In the genomic region with DNA sequence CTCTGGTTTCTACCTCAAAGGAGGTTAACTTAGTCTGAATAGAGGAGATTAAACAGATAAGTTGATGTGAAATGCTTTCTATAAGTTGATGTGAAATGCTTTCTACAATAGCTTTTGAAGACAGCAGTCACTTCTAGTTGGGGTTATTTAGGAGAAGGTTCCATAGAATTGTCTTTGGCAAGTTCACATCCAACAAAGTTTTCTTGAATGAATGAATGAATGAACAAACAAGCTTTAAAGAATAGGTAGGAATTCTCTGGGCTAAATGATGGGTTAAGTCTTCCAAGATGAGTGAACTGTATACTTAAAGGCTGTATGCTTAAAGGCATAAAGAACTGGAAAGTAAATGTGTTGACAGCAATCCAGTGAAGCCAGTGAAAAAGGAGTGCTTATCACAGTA, we compare ENCODE assay signal across 9 cellular contexts. TPM values are rescaled to one million over a fixed set of nuclear protein-coding genes. Genes with fewer than 3 reads are reported as not detected.
DNase-seq lines count a peak whose midpoint lies in the region; ATAC-seq, FAIRE-seq and TF ChIP-seq lines count a peak whose summit lies in the region.
"Had no signal": no experiment of that assay in that cellular context is flagged by ENCODE, and none has a peak within 500 bp of the region (broad histone marks: within the 10 kb centered on the region; RNA-seq: fewer than 3 reads in every experiment).

No MANE protein-coding gene starts in this region.

- H3K79me2 ChIP-seq in GM12878 (ENCODE audit: control insufficient read depth, insufficient read depth, low read length): peaks cover 54% of the 10 kb centered on the region

- H3K79me1 ChIP-seq in IMR-90 (ENCODE audit: low read depth in 1 of 2, low read length in 2 of 2): peaks cover 1 to 31% of the 10 kb centered on the region in 2 experiments; a peak in 3 of 4 replicates

- peak overlapping the region; percentile 85 to 97 (median 91) for H3K4me2 ChIP-seq in BLaER1 treated with 17β-estradiol and CSF1 and Interleukin-3, amounts not matched to agents 10 nM and 100 nM
- peak overlapping the region; percentile 76 for H3K4me2 ChIP-seq in IMR-90 (ENCODE audit: low read depth, low read length)
- H3K4me2 ChIP-seq in GM12878 (ENCODE audit: control insufficient read depth, insufficient read depth): peak overlapping the region; percentile 87

- H2BK5ac ChIP-seq in IMR-90 (ENCODE audit: low read depth, low read length, poor library complexity, severe bottlenecking): no peak overlapping the region

- BruUV-seq in IMR-90 (replicated peaks; lab: Mats Ljungman, UMichigan): no TSS peak
- BruUV-seq in GM12878 (replicated peaks; lab: Mats Ljungman, UMichigan): no TSS peak

- no peak for DNase-seq in IMR-90
- no peak for DNase-seq in GM12878 (ENCODE audit: low read depth, low spot score)
- DNase-seq in HuH-7 (ENCODE audit: low spot score): no peak
- DNase-seq in NCI-H2081 treated with DMSO at 0.1 percent for 48 hours (lab: John Stamatoyannopoulos, UW): no peak
- no peak for DNase-seq in medulla oblongata (ENCODE audit: extremely low spot score)
- no peak for DNase-seq in NK-92 (lab: John Stamatoyannopoulos, UW; ENCODE audit: unreplicated experiment)
- DNase-seq: trophoblast cell had no signal

- H3K9me1 ChIP-seq in IMR-90 (ENCODE audit: insufficient read depth, low read length): peaks cover 2% of the 10 kb centered on the region; the same call in 1 of the 2 replicates

- ATAC-seq in IMR-90 (ENCODE audit: low read depth): no peak
- no peak for ATAC-seq in GM12878

- H4K8ac ChIP-seq in IMR-90 (ENCODE audit: low read depth in 2 of 2, low read length in 2 of 2): no peak overlapping the region

- RAD21 ChIA-PET in GM12878 (lab: Charles Lee; ENCODE audit: unreplicated experiment): interaction anchor here (1.2 to 2.4 kb wide), 5 partner anchors 19 to 646 kb away, joined by 4 to 12 read pairs (median 8); partner anchors contain the start of genes GLRX2, RO60 and UCHL5

- no peak overlapping the region for H3K56ac ChIP-seq in IMR-90 (ENCODE audit: extremely low read depth, insufficient read depth, low read length)

- H3K36me3 ChIP-seq in BLaER1 treated with 17β-estradiol and CSF1 and Interleukin-3, amounts not matched to agents 10 nM and 100 nM: peaks cover 28 to 46% (median 39%) of the 10 kb centered on the region in 11 experiments
- H3K36me3 ChIP-seq in IMR-90 (ENCODE audit: control insufficient read depth, insufficient read depth, low read length) (peaks cover 18% of the 10 kb centered on the region), GM12878 (ENCODE audit: control insufficient read depth in 2 of 2, insufficient read depth in 2 of 2, low read length in 1 of 2) (peaks cover 0 to 11% of the 10 kb centered on the region in 2 experiments; a peak in 1 of 4 replicates), muscle layer of duodenum (ENCODE audit: control insufficient read depth in 1 of 2, insufficient read depth in 2 of 2, low read length in 2 of 2) (peaks cover 4 to 13% of the 10 kb centered on the region in 2 donors)

- no peaks in the 10 kb centered on the region for H3K9me3 ChIP-seq in BLaER1 treated with 17β-estradiol and CSF1 and Interleukin-3, amounts not matched to agents 10 nM and 100 nM (replicated peaks in 1 of 11)
- H3K9me3 ChIP-seq in IMR-90 (ENCODE audit: control insufficient read depth, insufficient read depth, low read length) (no peaks in the 10 kb centered on the region), GM12878 (replicated peaks; ENCODE audit: control insufficient read depth, insufficient read depth, low read length) (no peaks in the 10 kb centered on the region), muscle layer of duodenum (ENCODE audit: control insufficient read depth in 1 of 2, low read length in 2 of 2) (no peaks in the 10 kb centered on the region)

- 0 out of 22 replicates have a peak overlapping the region, but pooled peaks of 1 of the 11 experiments have one; percentile 99 for H3K27ac ChIP-seq in BLaER1 treated with 17β-estradiol and CSF1 and Interleukin-3, amounts not matched to agents 10 nM and 100 nM
- H3K27ac ChIP-seq in IMR-90 (ENCODE audit: insufficient read depth, low read length) (no peak overlapping the region), GM12878 (ENCODE audit: control insufficient read depth, insufficient read depth) (peak overlapping the region; percentile 33; the same call in 1 of the 2 replicates), muscle layer of duodenum (ENCODE audit: low read length) (no peak overlapping the region)

- no peak overlapping the region for H3K18ac ChIP-seq in IMR-90 (ENCODE audit: low read depth, low read length)

- TF ChIP-seq RAD21 in IMR-90 (IDR thresholded peaks at IDR 0.05; ENCODE audit: low read length) (no peak), GM12878 (IDR thresholded peaks at IDR 0.05; ENCODE audit: insufficient read depth, low read depth, low read length) (no peak)

- no peak for FAIRE-seq in GM12878 (lab: Jason Lieb, UNC)

- H2BK20ac ChIP-seq in IMR-90 (ENCODE audit: low read depth, low read length): no peak overlapping the region

- in situ Hi-C loops in IMR-90 (cut with MboI; ENCODE audit: low sequenced_read_pairs): no loop called here
- in situ Hi-C loops in GM12878 (cut with MboI): loop anchor here (10.0 kb wide), 1 partner anchor 309 kb away; no protein-coding TSS in a partner anchor

- TF ChIP-seq CTCF in IMR-90 (conservative IDR thresholded peaks at IDR 0.05; ENCODE audit: low read depth, low read length) (no peak), GM12878 (IDR thresholded peaks at IDR 0.05 in 2 of 3, conservative IDR thresholded peaks at IDR 0.05 in 1 of 3; ENCODE audit: control insufficient read depth in 2 of 3, extremely low read depth in 1 of 3, insufficient read depth in 1 of 3, low read depth in 3 of 3, low read length in 3 of 3) (no peak)

- H3K4ac ChIP-seq in IMR-90 (ENCODE audit: low read depth, low read length): no peak overlapping the region

- H4K91ac ChIP-seq in IMR-90 (ENCODE audit: insufficient read depth, low read depth, low read length): no peak overlapping the region

- peaks cover 17 to 35% (median 22%) of the 10 kb centered on the region in 10 experiments for H3K4me1 ChIP-seq in BLaER1 treated with 17β-estradiol and CSF1 and Interleukin-3, amounts not matched to agents 10 nM and 100 nM
- no peaks in the 10 kb centered on the region for H3K4me1 ChIP-seq in IMR-90 (ENCODE audit: control insufficient read depth, insufficient read depth, low read length)
- H3K4me1 ChIP-seq in GM12878 (ENCODE audit: control insufficient read depth, insufficient read depth, low read length): no peaks in the 10 kb centered on the region; the same call in 1 of the 2 replicates
- peaks cover 0 to 34% of the 10 kb centered on the region in 2 donors for H3K4me1 ChIP-seq in muscle layer of duodenum (ENCODE audit: control insufficient read depth in 1 of 2, insufficient read depth in 2 of 2, low read length in 2 of 2)

- CTCF ChIA-PET in IMR-90 (lab: Yijun Ruan, JAX): interaction anchor here (0.7 kb wide), 1 partner anchor 510 kb away, joined by 6 read pairs; no protein-coding TSS in a partner anchor
- CTCF ChIA-PET in GM12878 (lab: Yijun Ruan, JAX): interaction anchor here (0.9 to 3.1 kb wide), 16 partner anchors 19 to 650 kb away, joined by 3 to 14 read pairs (median 5); partner anchors contain the start of genes RO60 and UCHL5

- intact Hi-C loops in IMR-90 (cut with micrococcal nuclease) (loop anchor here (5.0 kb wide), 3 partner anchors 316 to 1254 kb away; partner anchors contain the start of gene RGS2), GM12878 (cut with micrococcal nuclease; ENCODE audit: unreplicated experiment) (loop anchor here (2.0 to 5.0 kb wide), 4 partner anchors 57 to 546 kb away; partner anchors contain the start of genes RGS1, RO60 and UCHL5)

- peak overlapping the region; percentile 63; the same call in 1 of the 2 replicates for H3K23ac ChIP-seq in IMR-90 (ENCODE audit: low read depth, low read length)

- no peak overlapping the region for H4K5ac ChIP-seq in IMR-90 (ENCODE audit: low read depth, low read length)

- H3K14ac ChIP-seq in IMR-90 (replicated peaks; ENCODE audit: low read depth, low read length): no peak overlapping the region

- no peak overlapping the region for H2AK9ac ChIP-seq in IMR-90 (replicated peaks; ENCODE audit: low read depth, low read length, poor library complexity)

- SMC1A ChIA-PET in GM12878 (lab: Charles Lee; ENCODE audit: uncharacterized antibody, unreplicated experiment): interaction anchor here (1.0 to 2.2 kb wide), 7 partner anchors 14 to 317 kb away, joined by 3 to 7 read pairs (median 4); partner anchors contain the start of gene GLRX2

- no peaks in the 10 kb centered on the region for H3K27me3 ChIP-seq in BLaER1 treated with 17β-estradiol and CSF1 and Interleukin-3, amounts not matched to agents 10 nM and 100 nM
- H3K27me3 ChIP-seq in IMR-90 (ENCODE audit: control insufficient read depth, insufficient read depth, low read length) (no peaks in the 10 kb centered on the region), GM12878 (replicated peaks in 1 of 2; ENCODE audit: control insufficient read depth in 2 of 2, insufficient read depth in 2 of 2, low read length in 1 of 2) (no peaks in the 10 kb centered on the region), muscle layer of duodenum (ENCODE audit: low read depth, low read length) (no peaks in the 10 kb centered on the region)

- peak overlapping the region; percentile 74 to 92 (median 82); a peak in 17 of 20 replicates for H3K4me3 ChIP-seq in BLaER1 treated with 17β-estradiol and CSF1 and Interleukin-3, amounts not matched to agents 10 nM and 100 nM
- 0 out of 2 replicates have a peak overlapping the region, but pooled peaks have one; percentile 10 for H3K4me3 ChIP-seq in IMR-90 (ENCODE audit: insufficient read depth, low read depth, low read length)
- H3K4me3 ChIP-seq in GM12878: peak overlapping the region; percentile 91
- H3K4me3 ChIP-seq in muscle layer of duodenum (ENCODE audit: low read depth in 1 of 2, low read length in 2 of 2): peak overlapping the region; percentile 72 to 93

- no peak overlapping the region for H2BK15ac ChIP-seq in IMR-90 (ENCODE audit: low read depth, low read length)

- no peak overlapping the region for H2AFZ ChIP-seq in IMR-90 (replicated peaks; ENCODE audit: low read length, poor library complexity)
- no peak overlapping the region for H2AFZ ChIP-seq in GM12878 (ENCODE audit: control insufficient read depth, low read depth, low read length)

- no peak overlapping the region for H2AK5ac ChIP-seq in IMR-90 (ENCODE audit: low read depth, low read length)

- H4K20me1 ChIP-seq in BLaER1 treated with 17β-estradiol and CSF1 and Interleukin-3, amounts not matched to agents 10 nM and 100 nM: peaks cover 28 to 65% (median 57%) of the 10 kb centered on the region in 11 experiments; a peak in 19 of 22 replicates
- peaks cover 21% of the 10 kb centered on the region for H4K20me1 ChIP-seq in IMR-90 (ENCODE audit: insufficient read depth, low read length)
- H4K20me1 ChIP-seq in GM12878 (ENCODE audit: control insufficient read depth, insufficient read depth): no peaks in the 10 kb centered on the region

- no peak overlapping the region for H2BK120ac ChIP-seq in IMR-90 (ENCODE audit: low read depth, low read length)

- TF ChIP-seq POLR2A in IMR-90 (IDR thresholded peaks at IDR 0.05; ENCODE audit: low read depth, low read length): no peak
- no peak for TF ChIP-seq POLR2A in GM12878 (IDR thresholded peaks at IDR 0.05; ENCODE audit: low read depth, low read length)

- TF ChIP-seq EP300 in GM12878 (IDR thresholded peaks at IDR 0.05; ENCODE audit: borderline replicate concordance in 1 of 2, control insufficient read depth in 1 of 2, low read depth in 2 of 2, low read length in 2 of 2): no peak

- peak overlapping the region in 3 of 11 experiments; percentile 28 to 97 (median 94); a peak in 5 of 22 replicates for H3K9ac ChIP-seq in BLaER1 treated with 17β-estradiol and CSF1 and Interleukin-3, amounts not matched to agents 10 nM and 100 nM
- no peak overlapping the region for H3K9ac ChIP-seq in IMR-90 (ENCODE audit: low read depth, low read length)
- peak overlapping the region; percentile 22 for H3K9ac ChIP-seq in GM12878 (ENCODE audit: control insufficient read depth, insufficient read depth, low read length)

- POLR2A ChIA-PET in IMR-90 (lab: Charles Lee; ENCODE audit: unreplicated experiment): no interaction called here
- POLR2A ChIA-PET in GM12878 (lab: Charles Lee): interaction anchor here (0.6 to 4.1 kb wide), 3 partner anchors 19 to 66 kb away, joined by 4 to 26 read pairs (median 19); partner anchors contain the start of genes GLRX2, RO60 and UCHL5

- dilution Hi-C loops in IMR-90 (cut with HindIII; ENCODE audit: low sequenced_read_pairs, unreplicated experiment): no loop called here

RNA-seq across cellular contexts. Expression of gene CDC73, which starts 1.9 kb away (rescaled TPM):
- total RNA-seq in IMR-90 (2012; rRNA removed) (29.6 and 44.7 TPM in 2 replicates), GM12878 (2014; rRNA removed) (10.6 and 11.1 TPM in 2 replicates), GM12878 (2014; rRNA removed; fragmentation: Illumina TruSeq; extraction: Trizol) (14.2 and 15.3 TPM in 2 replicates), GM12878 (2021) (34.5 and 42.8 TPM in 2 replicates)
- polyA plus RNA-seq in IMR-90 (2012; rRNA removed) (22.1 and 22.3 TPM in 2 replicates), GM12878 (2011; rRNA removed) (38.7 and 57.5 TPM in 2 replicates), GM12878 (2014; fragmentation: Illumina TruSeq; extraction: Trizol) (22.0 and 23.3 TPM in 2 replicates), GM12878 (2014; fragmentation: Nextera tagmentation; extraction: Ambion mirVana) (10 to 100 TPM; 21.0 to 21.3 TPM), GM12878 (2014; rRNA removed) (13.8 and 14.8 TPM in 2 replicates), GM12878 (2016; fragmentation: Nextera tagmentation; extraction: Ambion mirVana) (10 to 100 TPM; 37.5 to 43.4 TPM)
- polyA plus RNA-seq in IMR-90 (2012; cell fraction: cytosol; rRNA removed): 4.0 and 7.3 TPM in 2 replicates
- polyA plus RNA-seq in IMR-90 (2012; cell fraction: nucleus; rRNA removed; ENCODE audit: low replicate concordance): 1.1 and 9.4 TPM in 2 replicates
- total RNA-seq in GM12878 (2013; cell fraction: nucleolus; rRNA removed): 77.3 and 78.7 TPM in 2 replicates
- 16.1 TPM for polyA plus RNA-seq in GM12878 (2011; ENCODE audit: low read depth)
- 11.5 and 13.5 TPM in 2 replicates for polyA plus RNA-seq in GM12878 (2011; cell fraction: cytosol; rRNA removed)
- 15.3 and 15.4 TPM in 2 replicates for polyA plus RNA-seq in GM12878 (2011; cell fraction: nucleus; rRNA removed)
- 14.1 and 20.6 TPM in 2 replicates for polyA plus RNA-seq in GM12878 (2012)
- polyA minus RNA-seq in GM12878 (2011; rRNA and poly(A)+ RNA removed): 26.9 and 58.4 TPM in 2 replicates
- 18.4 and 20.0 TPM in 2 replicates for polyA minus RNA-seq in GM12878 (2011; cell fraction: cytosol; rRNA and poly(A)+ RNA removed)
- polyA minus RNA-seq in GM12878 (2011; cell fraction: nucleus; rRNA and poly(A)+ RNA removed): 27.7 and 52.1 TPM in 2 replicates

RNA-seq across cellular contexts. Expression of gene GLRX2, which starts 18.5 kb away (rescaled TPM):
- total RNA-seq in IMR-90 (2012; rRNA removed) (2.0 and 12.8 TPM in 2 replicates), GM12878 (2014; rRNA removed) (18.0 and 21.2 TPM in 2 replicates), GM12878 (2014; rRNA removed; fragmentation: Illumina TruSeq; extraction: Trizol) (15.2 and 16.5 TPM in 2 replicates), GM12878 (2021) (19.7 and 21.4 TPM in 2 replicates)
- polyA plus RNA-seq in IMR-90 (2012; rRNA removed) (13.7 and 15.9 TPM in 2 replicates), GM12878 (2011; rRNA removed) (16.7 and 33.4 TPM in 2 replicates), GM12878 (2014; fragmentation: Illumina TruSeq; extraction: Trizol) (15.5 and 19.5 TPM in 2 replicates), GM12878 (2014; fragmentation: Nextera tagmentation; extraction: Ambion mirVana) (1 to 10 TPM; 5.5 to 7.8 TPM), GM12878 (2014; rRNA removed) (14.2 and 20.0 TPM in 2 replicates), GM12878 (2016; fragmentation: Nextera tagmentation; extraction: Ambion mirVana) (10 to 100 TPM; 59.9 to 67.6 TPM)
- 3.4 and 3.8 TPM in 2 replicates for polyA plus RNA-seq in IMR-90 (2012; cell fraction: cytosol; rRNA removed)
- polyA plus RNA-seq in IMR-90 (2012; cell fraction: nucleus; rRNA removed; ENCODE audit: low replicate concordance): 0.87 and 4.0 TPM in 2 replicates
- total RNA-seq in GM12878 (2013; cell fraction: nucleolus; rRNA removed): 4.8 and 6.3 TPM in 2 replicates
- 12.0 TPM for polyA plus RNA-seq in GM12878 (2011; ENCODE audit: low read depth)
- 6.4 and 8.3 TPM in 2 replicates for polyA plus RNA-seq in GM12878 (2011; cell fraction: cytosol; rRNA removed)
- 5.2 and 6.2 TPM in 2 replicates for polyA plus RNA-seq in GM12878 (2011; cell fraction: nucleus; rRNA removed)
- polyA plus RNA-seq in GM12878 (2012): 12.4 and 12.6 TPM in 2 replicates
- polyA minus RNA-seq in GM12878 (2011; rRNA and poly(A)+ RNA removed): 1.2 and 2.8 TPM in 2 replicates
- 1.9 and 2.0 TPM in 2 replicates for polyA minus RNA-seq in GM12878 (2011; cell fraction: cytosol; rRNA and poly(A)+ RNA removed)
- 1.6 and 3.3 TPM in 2 replicates for polyA minus RNA-seq in GM12878 (2011; cell fraction: nucleus; rRNA and poly(A)+ RNA removed)

Comparison
In these comparisons a context has a peak if more than half of its experiments do, and no peak if none do; other contexts are left out.
1. H3K4me3 ChIP-seq: peak in every context shown above with its lines; median percentile 91 in GM12878; 82 in muscle layer of duodenum; 82 in BLaER1 treated with 17β-estradiol and CSF1 and Interleukin-3, amounts not matched to agents 10 nM and 100 nM; 10 in IMR-90.